In the genomic region with DNA sequence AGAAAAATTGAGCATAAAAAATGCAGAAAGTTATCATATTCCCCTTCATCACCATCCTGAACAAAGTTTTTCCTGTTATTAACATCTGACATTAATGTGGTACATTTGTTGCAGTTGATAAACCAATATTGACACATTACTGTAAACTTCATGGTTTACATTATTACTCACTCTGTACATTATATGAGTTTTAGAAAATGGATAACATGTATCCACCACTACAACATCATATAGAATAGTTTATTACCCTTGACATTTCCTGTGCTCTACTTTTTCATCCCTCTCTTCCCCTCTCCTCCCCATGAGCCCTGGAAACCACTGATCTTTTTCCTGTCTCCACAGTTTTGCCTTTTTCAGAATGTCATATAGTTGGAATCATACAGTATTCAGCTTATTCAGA, we compare ENCODE assay signal across 33 cellular contexts.
"Had no signal": no experiment of that assay in that cellular context is flagged by ENCODE, and none has a peak within 500 bp of the region (broad histone marks: within the 10 kb centered on the region; RNA-seq: fewer than 3 reads in every experiment).

No MANE protein-coding gene starts in this region.

- FAIRE-seq: astrocyte, bronchial epithelial cell had no signal

- H3K27ac ChIP-seq: adrenal gland, ascending aorta, body of pancreas, brain microvascular endothelial cell, breast epithelium, cardiac muscle cell had no signal

- ATAC-seq: activated naive CD4-positive, alpha-beta T cell treated with anti-CD3 and anti-CD28 coated beads, Interleukin-2, amount 50 U/mL, for 72 hours; activated naive CD8-positive, alpha-beta T cell treated with anti-CD3 and anti-CD28 coated beads, Interleukin-2, amount 50 U/mL, for 24 hours; activated T-cell treated with anti-CD3 and anti-CD28 coated beads, Interleukin-2, amount 50 U/mL, for 4 hours; activated T-cell treated with anti-CD3 and anti-CD28 coated beads, Interleukin-2, amount 50 U/mL, for 72 hours; activated T-helper 17 cell treated with anti-CD3 and anti-CD28 coated beads, Interleukin-2, amount 50 U/mL, for 72 hours; body of pancreas had no signal

- H3K36me3 ChIP-seq: adrenal gland, ascending aorta, brain microvascular endothelial cell, breast epithelium, cardiac muscle cell had no signal

- H3K9me3 ChIP-seq: adrenal gland, ascending aorta, body of pancreas had no signal

- H3K4me1 ChIP-seq: adrenal gland, ascending aorta, body of pancreas, breast epithelium had no signal

- DNase-seq: activated effector memory CD4-positive, alpha-beta T cell treated with anti-CD3 and anti-CD28 coated beads, Interleukin-2, amount 50 U/mL, for 16 hours; activated effector memory CD4-positive, alpha-beta T cell treated with Interleukin-2 at 50 U/mL for 16 hours; activated gamma-delta T cell; activated gamma-delta T cell treated with Interleukin-2 at 50 U/mL for 16 hours; activated naive CD4-positive, alpha-beta T cell; activated naive CD4-positive, alpha-beta T cell treated with anti-CD3 and anti-CD28 coated beads for 36 hours; activated naive CD4-positive, alpha-beta T cell treated with anti-CD3 and anti-CD28 coated beads, Interleukin-2, amount 10 ng/mL, durations not matched to agents 7 days and 5 days; activated naive CD4-positive, alpha-beta T cell treated with anti-CD3 and anti-CD28 coated beads, Interleukin-2, amount 50 U/mL, for 16 hours; activated naive CD4-positive, alpha-beta T cell treated with Interleukin-2 at 50 U/mL for 16 hours; activated naive CD8-positive, alpha-beta T cell treated with anti-CD3 and anti-CD28 coated beads for 36 hours; activated naive CD8-positive, alpha-beta T cell treated with anti-CD3 and anti-CD28 coated beads, Interleukin-2, amount 10 ng/mL, durations not matched to agents 7 days and 5 days; activated naive CD8-positive, alpha-beta T cell treated with anti-CD3 and anti-CD28 coated beads, Interleukin-2, amount 50 U/mL, for 24 hours; activated T-cell treated with anti-CD3 and anti-CD28 coated beads, Interleukin-2, amount 50 U/mL, for 24 hours; activated T-cell treated with anti-CD3 and anti-CD28 coated beads, Interleukin-2, amount 50 U/mL, for 4 hours; activated T-cell treated with anti-CD3 and anti-CD28 coated beads, Interleukin-2, amount 50 U/mL, for 48 hours; activated T-cell treated with anti-CD3 and anti-CD28 coated beads, Interleukin-2, amount 50 U/mL, for 72 hours; adrenal gland; amniotic stem cell; amygdala; anterior cingulate cortex; aorta; body of pancreas; brain microvascular endothelial cell; caudate nucleus; central memory CD4-positive, alpha-beta T cell; cerebellar nuclear complex had no signal

- H3K4me3 ChIP-seq: adrenal gland, ascending aorta, body of pancreas, breast epithelium, cardiac muscle cell had no signal

- H3K27me3 ChIP-seq: adrenal gland, ascending aorta, body of pancreas, brain microvascular endothelial cell, breast epithelium, cardiac muscle cell had no signal
